Comparison of ENCODE assay signal across 21 cellular contexts in genomic region chr21:41681939-41682718, GRCh38.
A peak's percentile ranks its signal among the peaks of the same experiment; 100 is the strongest.
DNase-seq lines count a peak whose midpoint lies in the region; ATAC-seq, FAIRE-seq and TF ChIP-seq lines count a peak whose summit lies in the region.
"Had no signal": no experiment of that assay in that cellular context is flagged by ENCODE, and none has a peak within 500 bp of the region (broad histone marks: within the 10 kb centered on the region; RNA-seq: fewer than 3 reads in every experiment).

No MANE protein-coding gene starts in this region.

- H2BK120ac ChIP-seq in trophoblast cell (ENCODE audit: insufficient read depth, low read length, poor library complexity), result no peak overlapping the region

- CTCF ChIA-PET in HepG2 (lab: Yijun Ruan, JAX; ENCODE audit: low intra/inter-chr PET ratio, low total read pairs), result no interaction called here

- H3K36me3 ChIP-seq in HepG2 (replicated peaks in 1 of 2; ENCODE audit: control insufficient read depth in 1 of 2, insufficient read depth in 2 of 2, low read length in 2 of 2), result no peaks in the 10 kb centered on the region
- H3K36me3 ChIP-seq in right lobe of liver, result no peaks in the 10 kb centered on the region
- no peaks in the 10 kb centered on the region for H3K36me3 ChIP-seq in trophoblast cell (ENCODE audit: control insufficient read depth in 1 of 2, insufficient read depth in 2 of 2, low read length in 2 of 2)
- no peaks in the 10 kb centered on the region for H3K36me3 ChIP-seq in transverse colon
- H3K36me3 ChIP-seq: heart right ventricle, tibial artery had no signal

- no peak for TF ChIP-seq CTCF in HepG2 (CRISPR knock-in tag; IDR thresholded peaks at IDR 0.05)
- no peak for TF ChIP-seq CTCF in right lobe of liver (IDR thresholded peaks at IDR 0.05)
- no peak for TF ChIP-seq CTCF in epithelial cell of esophagus (IDR thresholded peaks at IDR 0.05; ENCODE audit: insufficient read depth, low read depth, low read length, missing control alignments)
- TF ChIP-seq CTCF in transverse colon (IDR thresholded peaks at IDR 0.05), result no peak

- DNase-seq in HepG2 (ENCODE audit: low spot score) (no peak), right lobe of liver (no peak), epithelial cell of esophagus (ENCODE audit: low read depth) (peak; percentile 77), trophoblast cell (peak in 1 of 2 donors; percentile 42), transverse colon (no peak), medulla oblongata (ENCODE audit: extremely low spot score) (no peak)
- DNase-seq: activated CD4-positive, alpha-beta memory T cell treated with anti-CD3 and anti-CD28 coated beads for 36 hours; activated naive CD8-positive, alpha-beta T cell treated with anti-CD3 and anti-CD28 coated beads, Interleukin-2, amount 10 ng/mL, durations not matched to agents 7 days and 5 days; COR-L47; heart right ventricle; Karpas-422; NCI-H1930; NCI-H226; stimulated activated CD4-positive, alpha-beta T cell treated with anti-CD3 and anti-CD28 coated beads, Interleukin-2, amount 100 ng/mL, for 48 hours; stimulated activated naive CD8-positive, alpha-beta T cell treated with anti-CD3 and anti-CD28 coated beads, Interleukin-15, Interleukin-2, amounts not matched to agents 100 U/mL and 50 U/mL, for 24 hours; T-helper 2 cell had no signal

- no peak overlapping the region for H3K23ac ChIP-seq in trophoblast cell (ENCODE audit: low read length)

- intact Hi-C loops in HepG2 (cut with micrococcal nuclease; ENCODE audit: unreplicated experiment) (no loop called here), right lobe of liver (cut with DNase I) (no loop called here), transverse colon (cut with DNase I; ENCODE audit: low total_unique reads) (no loop called here)

- in situ Hi-C loops in HepG2 (cut with HindIII; ENCODE audit: extremely low pct_ligation_motif_present, low pct_unique_long_range_greater_than_20kb), result no loop called here
- in situ Hi-C loops in transverse colon (cut with MboI; ENCODE audit: low pct_ligation_motif_present in 1 of 4, low pct_unique_long_range_greater_than_20kb in 1 of 4, low sequenced_read_pairs in 3 of 4), result no loop called here

- H2AFZ ChIP-seq in HepG2 (ENCODE audit: low read length), result no peak overlapping the region
- no peak overlapping the region for H2AFZ ChIP-seq in trophoblast cell (ENCODE audit: insufficient read depth, low read length, poor library complexity)

- H3K9me3 ChIP-seq in HepG2 (ENCODE audit: low read length), result no peaks in the 10 kb centered on the region
- H3K9me3 ChIP-seq in right lobe of liver, result no peaks in the 10 kb centered on the region
- peaks cover 2% of the 10 kb centered on the region for H3K9me3 ChIP-seq in trophoblast cell (ENCODE audit: insufficient read depth, low read depth, low read length)
- H3K9me3 ChIP-seq in transverse colon, result no peaks in the 10 kb centered on the region
- H3K9me3 ChIP-seq: heart right ventricle, tibial artery had no signal

- TF ChIP-seq EP300 in HepG2 (IDR thresholded peaks at IDR 0.05; ENCODE audit: low read depth in 2 of 2, low read length in 2 of 2) (no peak), HepG2 (CRISPR knock-in tag; IDR thresholded peaks at IDR 0.05; ENCODE audit: borderline replicate concordance) (no peak), transverse colon (IDR thresholded peaks at IDR 0.05; ENCODE audit: low read depth) (no peak)

- no TSS peak for BruUV-seq in HepG2 (replicated peaks; lab: Mats Ljungman, UMichigan)

- H3K27me3 ChIP-seq in HepG2 (ENCODE audit: control insufficient read depth in 1 of 2, insufficient read depth in 2 of 2, low read length in 2 of 2), result peaks cover 4 to 32% of the 10 kb centered on the region in 2 experiments; a peak in 4 of 5 replicates
- H3K27me3 ChIP-seq in right lobe of liver, result no peaks in the 10 kb centered on the region
- H3K27me3 ChIP-seq in trophoblast cell (ENCODE audit: insufficient read depth, low read length), result no peaks in the 10 kb centered on the region
- H3K27me3 ChIP-seq in transverse colon, result peaks cover 4% of the 10 kb centered on the region
- H3K27me3 ChIP-seq: tibial artery had no signal

- no peaks in the 10 kb centered on the region for H3K79me2 ChIP-seq in HepG2 (ENCODE audit: insufficient read depth, low read length)
- no peaks in the 10 kb centered on the region for H3K79me2 ChIP-seq in trophoblast cell (ENCODE audit: control insufficient read depth, insufficient read depth, low read length, poor library complexity)

- FAIRE-seq in HepG2 (lab: Jason Lieb, UNC), result no peak
- FAIRE-seq: colon had no signal

- peak overlapping the region; percentile 24 for H3K14ac ChIP-seq in trophoblast cell (ENCODE audit: low read length)

- H3K4me1 ChIP-seq in HepG2 (ENCODE audit: insufficient read depth, low read length) (peaks cover 83% of the 10 kb centered on the region), right lobe of liver (peaks cover 0 to 12% (median 4%) of the 10 kb centered on the region in 4 donors), trophoblast cell (ENCODE audit: control insufficient read depth in 1 of 2, insufficient read depth in 2 of 2, low read length in 2 of 2) (peaks cover 33 to 41% of the 10 kb centered on the region in 2 experiments), transverse colon (peaks cover 4 to 42% (median 25%) of the 10 kb centered on the region in 4 donors)

- no peak overlapping the region for H3K27ac ChIP-seq in HepG2 (ENCODE audit: extremely low read length, insufficient read depth, low read length)
- no peak overlapping the region for H3K27ac ChIP-seq in right lobe of liver
- no peak overlapping the region for H3K27ac ChIP-seq in trophoblast cell (ENCODE audit: low read depth, low read length)
- no peak overlapping the region for H3K27ac ChIP-seq in transverse colon
- H3K27ac ChIP-seq: heart right ventricle, tibial artery had no signal

- H4K12ac ChIP-seq in trophoblast cell (ENCODE audit: low read depth, low read length), result no peak overlapping the region

- H3K4me2 ChIP-seq in HepG2 (ENCODE audit: low read depth, low read length) (no peak overlapping the region), trophoblast cell (ENCODE audit: low read length) (no peak overlapping the region)
- H3K4me2 ChIP-seq: smooth muscle cell had no signal

- no peak for TF ChIP-seq RAD21 in HepG2 (CRISPR knock-in tag; IDR thresholded peaks at IDR 0.05)

- no peak overlapping the region for H4K8ac ChIP-seq in trophoblast cell (ENCODE audit: low read depth, low read length)

- H4K91ac ChIP-seq in trophoblast cell (ENCODE audit: low read depth, low read length), result no peak overlapping the region

- no peak for TF ChIP-seq POLR2A in HepG2 (IDR thresholded peaks at IDR 0.05; ENCODE audit: insufficient read depth in 1 of 2, low read depth in 2 of 2, low read length in 2 of 2)
- no peak for TF ChIP-seq POLR2A in right lobe of liver (IDR thresholded peaks at IDR 0.05)
- no peak for TF ChIP-seq POLR2A in transverse colon (IDR thresholded peaks at IDR 0.05)

- H3K18ac ChIP-seq in trophoblast cell (ENCODE audit: low read length), result no peak overlapping the region

- H2BK5ac ChIP-seq in trophoblast cell (ENCODE audit: low read depth, low read length, poor library complexity), result no peak overlapping the region

- H3K4ac ChIP-seq in trophoblast cell (ENCODE audit: low read depth, low read length), result no peak overlapping the region

- H2BK12ac ChIP-seq in trophoblast cell (ENCODE audit: low read length), result no peak overlapping the region

- H3K9ac ChIP-seq in HepG2 (ENCODE audit: insufficient read depth, low read depth, low read length), result no peak overlapping the region
- no peak overlapping the region for H3K9ac ChIP-seq in trophoblast cell (ENCODE audit: low read length)

- no peak for ATAC-seq in HepG2
- no peak for ATAC-seq in right lobe of liver
- no peak for ATAC-seq in HG03045 (IDR thresholded peaks at IDR 0.05; ENCODE audit: unreplicated experiment)
- ATAC-seq in GM19324 (IDR thresholded peaks at IDR 0.05; ENCODE audit: low FRiP score, unreplicated experiment), result no peak
- ATAC-seq: heart right ventricle; stimulated activated naive CD8-positive, alpha-beta T cell treated with anti-CD3 and anti-CD28 coated beads, Interleukin-15, Interleukin-2, amounts not matched to agents 100 U/mL and 50 U/mL, for 24 hours had no signal

- H2AK5ac ChIP-seq in trophoblast cell (ENCODE audit: low read length), result peak overlapping the region; percentile 65

- WGBS in HepG2 (ENCODE audit: low lambda C conversion rate), result 58% methylated on average over 15 of the region's 24 CpGs
- 84% methylated on average over 11 of the region's 24 CpGs for WGBS in right lobe of liver (ENCODE audit: insufficient coverage, low coverage, low lambda C conversion rate, missing lambda C conversion rate)
- no CpG with 5 or more reads among the region's 24 CpGs for WGBS in trophoblast cell (ENCODE audit: extremely low coverage, insufficient coverage, insufficient read length)
- WGBS in transverse colon (ENCODE audit: low coverage in 1 of 2), 2 donors, result 95% methylated on average over 24 of the region's 24 CpGs; no CpG with 5 or more reads in 1 of the 2 donors

- H3K79me1 ChIP-seq in trophoblast cell (ENCODE audit: low read length), result peaks cover 13% of the 10 kb centered on the region

- POLR2A ChIA-PET in HepG2 (lab: Yijun Ruan, JAX), result no interaction called here

- H4K20me1 ChIP-seq in HepG2 (ENCODE audit: insufficient read depth, low read length), result no peaks in the 10 kb centered on the region

- H3K4me3 ChIP-seq in HepG2 (replicated peaks in 1 of 3; ENCODE audit: insufficient read depth in 1 of 3, low read depth in 2 of 3, low read length in 3 of 3) (no peak overlapping the region), right lobe of liver (no peak overlapping the region), epithelial cell of esophagus (ENCODE audit: low read length) (no peak overlapping the region), trophoblast cell (ENCODE audit: low read depth, low read length) (no peak overlapping the region), transverse colon (no peak overlapping the region)
- H3K4me3 ChIP-seq: heart right ventricle, smooth muscle cell, tibial artery had no signal

TF ChIP-seq in HepG2, 621 proteins besides CTCF, POLR2A, EP300 and RAD21:
- TF ChIP-seq THAP11 (CRISPR knock-in tag; IDR thresholded peaks at IDR 0.05) (no peak), ZNF629 (CRISPR knock-in tag; conservative IDR thresholded peaks at IDR 0.05) (peak; percentile 65)
